In the genomic region with DNA sequence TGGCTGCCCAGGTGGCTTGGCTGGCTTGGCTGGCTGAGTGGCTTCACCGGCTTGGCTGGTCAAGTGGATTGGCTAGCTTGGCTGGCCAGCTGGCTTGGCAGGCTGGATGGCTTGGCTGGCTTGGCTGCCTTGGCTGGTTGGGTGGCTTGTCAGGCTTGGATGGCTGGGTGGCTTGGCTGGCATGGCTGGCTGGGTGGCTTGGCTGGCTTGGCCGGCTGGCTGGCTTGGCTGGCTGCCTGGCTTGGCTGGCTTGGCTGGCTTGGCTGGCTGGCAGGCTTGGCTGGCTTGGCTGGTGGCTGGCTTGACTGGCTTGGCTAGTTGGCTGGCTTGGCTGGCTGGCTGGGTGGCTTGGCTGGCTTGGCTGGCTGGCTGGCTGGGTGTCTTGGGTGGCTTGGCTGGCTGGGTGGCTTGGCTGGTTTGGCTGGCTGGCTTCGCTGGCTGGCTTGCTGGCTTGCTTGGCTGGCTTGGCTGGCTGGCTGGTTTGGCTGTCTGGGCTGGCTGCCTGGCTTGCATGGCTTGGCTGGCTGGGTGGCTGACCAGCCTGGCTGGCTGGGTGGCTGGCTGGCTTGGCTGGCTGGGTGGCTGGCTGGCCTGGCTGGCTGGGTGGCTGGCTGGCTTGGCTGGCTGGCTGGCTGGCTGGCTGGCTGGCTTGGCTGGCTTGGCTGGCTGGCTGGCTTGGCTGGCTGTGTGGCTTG, we compare ENCODE assay signal across 8 cellular contexts.
DNase-seq lines count a peak whose midpoint lies in the region; ATAC-seq and TF ChIP-seq lines count a peak whose summit lies in the region.
"Not testable (repeated sequence)": the region's sequence is repeated elsewhere in the genome, so short reads cannot be mapped to it uniquely, and the experiment has no call there.

No MANE protein-coding gene starts in this region.

- H3K14ac ChIP-seq in H9 (ENCODE audit: insufficient read depth, low read length): peak overlapping the region; percentile 84; the same call in 1 of the 2 replicates

- H2BK120ac ChIP-seq in H9 (ENCODE audit: low read depth, low read length, poor library complexity, severe bottlenecking): peak overlapping the region; percentile 69

- not testable (repeated sequence) for H4K5ac ChIP-seq in H9 (ENCODE audit: insufficient read length, low read depth, low read length)

- H3K4me2 ChIP-seq in H9 (ENCODE audit: insufficient read depth, insufficient read length, low read length): not testable (repeated sequence)

- H2AK5ac ChIP-seq in H9 (ENCODE audit: insufficient read length, low read length): not testable (repeated sequence)

- not testable (repeated sequence) for TF ChIP-seq POLR2A in adrenal gland (IDR thresholded peaks at IDR 0.05); thyroid gland (IDR thresholded peaks at IDR 0.05)

- H3K9ac ChIP-seq in H9 (ENCODE audit: extremely low read depth, insufficient read length, low read length): not testable (repeated sequence)

- not testable (repeated sequence) for H3K79me2 ChIP-seq in H9 (ENCODE audit: insufficient read depth, low read length)

- H2BK20ac ChIP-seq in H9 (ENCODE audit: low read depth, low read length, poor library complexity, severe bottlenecking): not testable (repeated sequence)

- not testable (repeated sequence) for H3K56ac ChIP-seq in H9 (ENCODE audit: insufficient read length, low read depth, low read length)

- H3K9me3 Mint-ChIP-seq in H9: peaks cover 11 to 18% of the 10 kb centered on the region in 2 experiments; a peak in 3 of 5 replicates
- not testable (repeated sequence) for H3K9me3 Mint-ChIP-seq in WTC11

- not testable (repeated sequence) for H3K4me3 ChIP-seq in adrenal gland; thyroid gland (replicated peaks in 1 of 3)

- not testable (repeated sequence) for H3K9me3 ChIP-seq in H9 (ENCODE audit: control insufficient read depth, low read depth, low read length); adrenal gland (replicated peaks in 1 of 3); thyroid gland

- TF ChIP-seq CTCF in H9 (conservative IDR thresholded peaks at IDR 0.05); WTC11 (IDR thresholded peaks at IDR 0.05); adrenal gland (IDR thresholded peaks at IDR 0.05); thyroid gland (IDR thresholded peaks at IDR 0.05): not testable (repeated sequence)

- not testable (repeated sequence) for H3K36me3 Mint-ChIP-seq in H9 (ENCODE audit: insufficient read depth in 1 of 3, low read depth in 3 of 3); WTC11

- not testable (repeated sequence) for H3K23me2 ChIP-seq in H9 (ENCODE audit: insufficient read length, low read depth, low read length, poor library complexity, severe bottlenecking)

- not testable (repeated sequence) for H3T11ph ChIP-seq in H9 (ENCODE audit: low read length)

- H3K18ac ChIP-seq in H9 (ENCODE audit: insufficient read length, low read depth, low read length): not testable (repeated sequence)

- H3K27ac ChIP-seq in H9 (ENCODE audit: insufficient read length, low read depth, low read length); adrenal gland; thyroid gland: not testable (repeated sequence)

- not testable (repeated sequence) for H3K4me1 Mint-ChIP-seq in H9, WTC11

- no CpG with 5 or more reads among the region's 3 CpGs for WGBS in H9 (ENCODE audit: extremely low coverage, insufficient read length, low lambda C conversion rate)
- WGBS in adrenal gland, 4 donors: 75 to 81% (median 79%) methylated on average over 2 to 3 of the region's 3 CpGs
- WGBS in thyroid gland, 2 donors: 63 to 85% methylated on average over 2 to 3 of the region's 3 CpGs

- H3K4ac ChIP-seq in H9 (ENCODE audit: low read depth, low read length): peak overlapping the region; percentile 98; the same call in 1 of the 2 replicates

- not testable (repeated sequence) for H2AFZ ChIP-seq in H9 (ENCODE audit: low read length)

- POLR2A ChIA-PET in WTC11 (lab: Charles Lee): not testable (repeated sequence)

- ATAC-seq in WTC11, Right ventricle myocardium inferior, sciatic nerve: not testable (repeated sequence)

- H4K8ac ChIP-seq in H9 (replicated peaks; ENCODE audit: insufficient read length, low read depth, low read length): not testable (repeated sequence)

- not testable (repeated sequence) for H3K23ac ChIP-seq in H9 (ENCODE audit: insufficient read length, low read depth, low read length)

- not testable (repeated sequence) for H3K27me3 ChIP-seq in H9 (ENCODE audit: insufficient read depth, low read length); adrenal gland; thyroid gland

- H3K27ac Mint-ChIP-seq in H9, WTC11: not testable (repeated sequence)

- not testable (repeated sequence) for H2BK12ac ChIP-seq in H9 (ENCODE audit: insufficient read length, low read depth, low read length)

- not testable (repeated sequence) for H3K79me1 ChIP-seq in H9 (ENCODE audit: insufficient read depth, low read depth, low read length, poor library complexity, severe bottlenecking)

- DNase-seq in H9: not testable (repeated sequence)
- DNase-seq in WTC11 (ENCODE audit: low spot score) (peak; percentile 7), adrenal gland (peak in 6 of 7 donors; percentile 1 to 54 (median 18)), Right ventricle myocardium inferior (ENCODE audit: missing footprints) (peak; percentile 67), mesenteric fat pad (ENCODE audit: low spot score) (peak; percentile 93), sciatic nerve (ENCODE audit: low spot score) (peak; percentile 67), thyroid gland (peak; percentile 5 to 8)
- peak; percentile 24 for DNase-seq in activated T-cell treated with anti-CD3 and anti-CD28 coated beads, Interleukin-2, amount 50 U/mL, for 1 hour

- not testable (repeated sequence) for H3K36me3 ChIP-seq in adrenal gland (replicated peaks in 1 of 2); thyroid gland

- not testable (repeated sequence) for H4K20me1 ChIP-seq in H9 (ENCODE audit: control insufficient read depth, insufficient read depth, insufficient read length)

- H3K4me1 ChIP-seq in H9 (ENCODE audit: insufficient read depth, low read length); adrenal gland (replicated peaks in 1 of 2); thyroid gland: not testable (repeated sequence)

- not testable (repeated sequence) for H3K27me3 Mint-ChIP-seq in H9 (ENCODE audit: low read depth); WTC11 (ENCODE audit: low read depth)

- CTCF ChIA-PET in WTC11 (lab: Charles Lee): not testable (repeated sequence)

- H3K4me3 Mint-ChIP-seq in H9, WTC11: not testable (repeated sequence)

- not testable (repeated sequence) for H2BK5ac ChIP-seq in H9 (ENCODE audit: insufficient read length, low read length)

- not testable (repeated sequence) for H2BK15ac ChIP-seq in H9 (ENCODE audit: low read depth, low read length)

- intact Hi-C loops in adrenal gland (cut with DNase I); Right ventricle myocardium inferior (cut with DNase I); sciatic nerve (cut with DNase I); thyroid gland (cut with DNase I): not testable (repeated sequence)

- H4K91ac ChIP-seq in H9 (ENCODE audit: insufficient read length, low read depth, low read length): peak overlapping the region; percentile 99
